Comparison of ENCODE assay signal across 24 cellular contexts in genomic region chr11:66275396-66275795, GRCh38. TPM values are rescaled to one million over a fixed set of nuclear protein-coding genes. Genes with fewer than 3 reads are reported as not detected.
"Had no signal": no experiment of that assay in that cellular context is flagged by ENCODE, and none has a peak within 500 bp of the region (broad histone marks: within the 10 kb centered on the region; RNA-seq: fewer than 3 reads in every experiment).

No MANE protein-coding gene starts in this region.

- H3K9me3 Mint-ChIP-seq: activated B cell treated with CpG ODN at 0.5 μM for 24 hours; activated CD4-positive, alpha-beta T cell treated with anti-CD3 and anti-CD28 coated beads, Interleukin-2, amount 10 ng/mL, durations not matched to agents 24 days and 14 days; activated T-cell treated with anti-CD3 and anti-CD28 coated beads, Interleukin-2, amount 50 U/mL, for 24 hours; activated T-helper 1 cell treated with anti-CD3 and anti-CD28 coated beads, Interleukin-12 subunit alpha, Interleukin-12 subunit beta, Interleukin-2, Interleukin-4 antibody, amounts not matched to agents 30 ng/mL and 10 ng/mL and 1 ng/mL, durations not matched to agents 14 hours and 24 hours and 36 hours had no signal

- H3K27me3 Mint-ChIP-seq: activated B cell treated with CpG ODN at 0.5 μM for 24 hours; activated naive CD8-positive, alpha-beta T cell; activated T-cell treated with anti-CD3 and anti-CD28 coated beads, Interleukin-2, amount 50 U/mL, for 24 hours; T-helper 17 cell had no signal

- H3K27ac Mint-ChIP-seq: activated B cell treated with CpG ODN at 0.5 μM for 24 hours; activated CD4-positive, alpha-beta T cell treated with anti-CD3 and anti-CD28 coated beads, Interleukin-2, amount 10 ng/mL, durations not matched to agents 24 days and 14 days; activated CD8-positive, alpha-beta memory T cell treated with anti-CD3 and anti-CD28 coated beads, Interleukin-2, amount 10 ng/mL, durations not matched to agents 7 days and 5 days; activated naive CD8-positive, alpha-beta T cell; activated T-cell treated with anti-CD3 and anti-CD28 coated beads, Interleukin-2, amount 50 U/mL, for 24 hours; activated T-helper 1 cell treated with anti-CD3 and anti-CD28 coated beads, Interleukin-12 subunit alpha, Interleukin-12 subunit beta, Interleukin-2, Interleukin-4 antibody, amounts not matched to agents 30 ng/mL and 10 ng/mL and 1 ng/mL, durations not matched to agents 14 hours and 24 hours and 36 hours; T-helper 17 cell had no signal

- H3K4me3 ChIP-seq: cardiac muscle cell, Peyer's patch had no signal

- H3K27ac ChIP-seq: brain microvascular endothelial cell, cardiac muscle cell, Peyer's patch had no signal

- H3K9me3 ChIP-seq: Peyer's patch had no signal

- H3K4me3 Mint-ChIP-seq: activated B cell treated with CpG ODN at 0.5 μM for 24 hours; activated CD4-positive, alpha-beta T cell treated with anti-CD3 and anti-CD28 coated beads, Interleukin-2, amount 10 ng/mL, durations not matched to agents 24 days and 14 days; activated CD8-positive, alpha-beta memory T cell treated with anti-CD3 and anti-CD28 coated beads, Interleukin-2, amount 10 ng/mL, durations not matched to agents 7 days and 5 days; activated naive CD8-positive, alpha-beta T cell; activated T-cell treated with anti-CD3 and anti-CD28 coated beads, Interleukin-2, amount 50 U/mL, for 24 hours; activated T-helper 1 cell treated with anti-CD3 and anti-CD28 coated beads, Interleukin-12 subunit alpha, Interleukin-12 subunit beta, Interleukin-2, Interleukin-4 antibody, amounts not matched to agents 30 ng/mL and 10 ng/mL and 1 ng/mL, durations not matched to agents 14 hours and 24 hours and 36 hours; T-helper 17 cell had no signal

- DNase-seq: activated B cell treated with CpG ODN at 0.5 μM for 24 hours; activated CD4-positive, alpha-beta T cell treated with anti-CD3 and anti-CD28 coated beads for 1 hour; activated CD4-positive, alpha-beta T cell treated with anti-CD3 and anti-CD28 coated beads, Interleukin-2, amount 10 ng/mL, durations not matched to agents 24 days and 14 days; activated CD4-positive, alpha-beta T cell treated with anti-CD3 and anti-CD28 coated beads, Interleukin-2, amount 50 U/mL, for 48 hours; activated CD8-positive, alpha-beta memory T cell treated with anti-CD3 and anti-CD28 coated beads, Interleukin-2, amount 10 ng/mL, durations not matched to agents 7 days and 5 days; activated effector memory CD4-positive, alpha-beta T cell treated with Interleukin-2 at 50 U/mL for 16 hours; activated naive CD4-positive, alpha-beta T cell treated with Interleukin-2 at 50 U/mL for 16 hours; activated T-cell treated with anti-CD3 and anti-CD28 coated beads, Interleukin-2, amount 50 U/mL, for 24 hours; amygdala; brain microvascular endothelial cell; MM.1S; NCI-H1105 treated with DMSO at 0.1 percent for 48 hours; NCI-H1436 treated with DMSO at 0.1 percent for 48 hours; NCI-H187; NCI-H2081; NCI-H510A treated with DMSO at 0.1 percent for 48 hours; NCI-H69; Peyer's patch; SHP77 treated with DMSO at 0.1 percent for 48 hours; T-helper 17 cell; T-helper 9 cell had no signal

- H3K27me3 ChIP-seq: brain microvascular endothelial cell, Peyer's patch had no signal

- H3K36me3 Mint-ChIP-seq: activated naive CD8-positive, alpha-beta T cell had no signal

RNA-seq across cellular contexts. Expression of gene CNIH2, which starts 2.6 kb away (rescaled TPM):
- total RNA-seq: Peyer's patch had no signal

RNA-seq across cellular contexts. Expression of gene TMEM151A, which starts 16.3 kb away (rescaled TPM):
- total RNA-seq: activated B cell treated with CpG ODN at 0.5 μM for 24 hours; activated CD4-positive, alpha-beta T cell treated with anti-CD3 and anti-CD28 coated beads, Interleukin-2, amount 10 ng/mL, durations not matched to agents 24 days and 14 days; activated CD8-positive, alpha-beta memory T cell treated with anti-CD3 and anti-CD28 coated beads, Interleukin-2, amount 10 ng/mL, durations not matched to agents 7 days and 5 days; activated T-helper 1 cell treated with anti-CD3 and anti-CD28 coated beads, Interleukin-12 subunit alpha, Interleukin-12 subunit beta, Interleukin-2, Interleukin-4 antibody, amounts not matched to agents 30 ng/mL and 10 ng/mL and 1 ng/mL, durations not matched to agents 14 hours and 24 hours and 36 hours had no signal
